Comparison of ENCODE assay signal across 18 cellular contexts in genomic region chr21:26448751-26449150, GRCh38.
DNase-seq lines count a peak whose midpoint lies in the region; ATAC-seq and TF ChIP-seq lines count a peak whose summit lies in the region.
"Had no signal": no experiment of that assay in that cellular context is flagged by ENCODE, and none has a peak within 500 bp of the region (broad histone marks: within the 10 kb centered on the region; RNA-seq: fewer than 3 reads in every experiment).

No MANE protein-coding gene starts in this region.

- no peaks in the 10 kb centered on the region for H3K36me3 ChIP-seq in GM23248 (ENCODE audit: low read depth)
- no peaks in the 10 kb centered on the region for H3K36me3 ChIP-seq in brain microvascular endothelial cell (replicated peaks)
- H3K36me3 ChIP-seq in skeletal muscle satellite cell (ENCODE audit: insufficient read depth, low read length): no peaks in the 10 kb centered on the region
- no peaks in the 10 kb centered on the region for H3K36me3 ChIP-seq in CD4-positive, alpha-beta memory T cell (ENCODE audit: insufficient read depth, low read length)
- H3K36me3 ChIP-seq: esophagus muscularis mucosa, heart right ventricle, MG63, neural progenitor cell, upper lobe of left lung had no signal

- H3K27me3 ChIP-seq in GM23248 (replicated peaks; ENCODE audit: insufficient read depth) (no peaks in the 10 kb centered on the region), brain microvascular endothelial cell (replicated peaks) (no peaks in the 10 kb centered on the region), foreskin keratinocyte (no peaks in the 10 kb centered on the region), skeletal muscle satellite cell (ENCODE audit: control insufficient read depth, insufficient read depth, low read length) (no peaks in the 10 kb centered on the region)
- H3K27me3 ChIP-seq in CD4-positive, alpha-beta memory T cell (ENCODE audit: insufficient read depth, low read length): no peaks in the 10 kb centered on the region
- H3K27me3 ChIP-seq: esophagus muscularis mucosa, heart right ventricle, MG63, neural progenitor cell, upper lobe of left lung had no signal

- H3K4me3 Mint-ChIP-seq in CD4-positive, alpha-beta memory T cell: no peak overlapping the region
- H3K4me3 Mint-ChIP-seq: brain, neural progenitor cell had no signal

- H3K4me1 ChIP-seq in GM23248 (ENCODE audit: insufficient read depth) (peaks cover 61% of the 10 kb centered on the region), foreskin keratinocyte (peaks cover 19% of the 10 kb centered on the region), skeletal muscle satellite cell (ENCODE audit: control insufficient read depth, insufficient read depth, low read length) (peaks cover 22% of the 10 kb centered on the region)
- H3K4me1 ChIP-seq in CD4-positive, alpha-beta memory T cell (ENCODE audit: insufficient read depth, low read length): no peaks in the 10 kb centered on the region
- H3K4me1 ChIP-seq: esophagus muscularis mucosa, heart right ventricle, upper lobe of left lung had no signal

- H3K9ac ChIP-seq in GM23248 (peak overlapping the region; percentile 65), skeletal muscle satellite cell (ENCODE audit: low read depth, low read length) (peak overlapping the region; percentile 42)
- H3K9ac ChIP-seq: neural progenitor cell had no signal

- peaks cover 0 to 4% (median 0%) of the 10 kb centered on the region in 8 donors for H3K9me3 Mint-ChIP-seq in CD4-positive, alpha-beta memory T cell
- H3K9me3 Mint-ChIP-seq: brain, neural progenitor cell had no signal

- POLR2A ChIA-PET in CD4-positive, alpha-beta memory T cell (lab: Charles Lee; ENCODE audit: partially characterized antibody): no interaction called here

- peaks cover 49% of the 10 kb centered on the region for H3F3A ChIP-seq in GM23248 (ENCODE audit: insufficient read depth)

- TF ChIP-seq CTCF in brain microvascular endothelial cell (IDR thresholded peaks at IDR 0.05; ENCODE audit: low read depth, low read length, missing control alignments): no peak
- TF ChIP-seq CTCF in foreskin keratinocyte (conservative IDR thresholded peaks at IDR 0.05): no peak

- peak overlapping the region; percentile 76 for H3K27ac ChIP-seq in GM23248
- peak overlapping the region; percentile 82 for H3K27ac ChIP-seq in brain microvascular endothelial cell
- peak overlapping the region; percentile 98 for H3K27ac ChIP-seq in foreskin keratinocyte
- H3K27ac ChIP-seq in CD4-positive, alpha-beta memory T cell (ENCODE audit: low read depth, low read length): no peak overlapping the region
- H3K27ac ChIP-seq: esophagus muscularis mucosa, heart right ventricle, neural progenitor cell, upper lobe of left lung had no signal

- no peaks in the 10 kb centered on the region for H3K79me2 ChIP-seq in GM23248 (ENCODE audit: insufficient read depth)

- DNase-seq in GM23248 (peak; percentile 84), brain microvascular endothelial cell (peak; percentile 43), foreskin keratinocyte (peak in 1 of 2 donors; percentile 87), NAMALWA (ENCODE audit: low spot score) (no peak), NCI-H2227 treated with DMSO at 0.1 percent for 48 hours (lab: John Stamatoyannopoulos, UW) (no peak)
- no peak for DNase-seq in CD4-positive, alpha-beta memory T cell
- DNase-seq: activated naive CD4-positive, alpha-beta T cell; GOT3; heart right ventricle; MG63; NK-92 treated with Interleukin-12 subunit alpha and Interleukin-12 subunit beta, amount 100 ng/mL, for 24 hours; stimulated activated naive CD4-positive, alpha-beta T cell; upper lobe of left lung had no signal

- no peaks in the 10 kb centered on the region for H4K20me1 ChIP-seq in GM23248 (ENCODE audit: insufficient read depth)

- CTCF ChIA-PET in CD4-positive, alpha-beta memory T cell (lab: Charles Lee; ENCODE audit: partially characterized antibody): no interaction called here

- ATAC-seq in foreskin keratinocyte (peak; percentile 90), HG03565 (IDR thresholded peaks at IDR 0.05; ENCODE audit: unreplicated experiment) (no peak)

- H3K36me3 Mint-ChIP-seq in CD4-positive, alpha-beta memory T cell: no peaks in the 10 kb centered on the region
- H3K36me3 Mint-ChIP-seq: brain, neural progenitor cell had no signal

- H3K27ac Mint-ChIP-seq in CD4-positive, alpha-beta memory T cell: no peak overlapping the region
- H3K27ac Mint-ChIP-seq: neural progenitor cell had no signal

- H3K4me2 ChIP-seq in GM23248 (ENCODE audit: unreplicated experiment) (peak overlapping the region; percentile 61), skeletal muscle satellite cell (ENCODE audit: low read length) (peak overlapping the region; percentile 65)
- H3K4me2 ChIP-seq: neural progenitor cell had no signal

- in situ Hi-C loops in GM23248 (cut with MboI) (no loop called here), brain microvascular endothelial cell (cut with HindIII; ENCODE audit: low pct_ligation_motif_present, low sequenced_read_pairs) (no loop called here)

- no peaks in the 10 kb centered on the region for H3K9me2 ChIP-seq in GM23248 (ENCODE audit: insufficient read depth)

- no peaks in the 10 kb centered on the region for H3K4me1 Mint-ChIP-seq in CD4-positive, alpha-beta memory T cell

- 37 to 43% methylated on average over 4 of the region's 4 CpGs for WGBS in GM23248 (ENCODE audit: low coverage in 1 of 2, low lambda C conversion rate in 2 of 2, missing lambda C conversion rate in 2 of 2), 2 experiments

- H2AFZ ChIP-seq in GM23248: peak overlapping the region; percentile 73
- H2AFZ ChIP-seq: neural progenitor cell had no signal

- intact Hi-C loops in CD4-positive, alpha-beta memory T cell (cut with micrococcal nuclease): no loop called here

- no peaks in the 10 kb centered on the region for H3K27me3 Mint-ChIP-seq in CD4-positive, alpha-beta memory T cell
- H3K27me3 Mint-ChIP-seq: brain had no signal

- H3K9me3 ChIP-seq in GM23248 (ENCODE audit: low read depth): no peaks in the 10 kb centered on the region
- H3K9me3 ChIP-seq in skeletal muscle satellite cell (replicated peaks; ENCODE audit: low read length): no peaks in the 10 kb centered on the region
- no peaks in the 10 kb centered on the region for H3K9me3 ChIP-seq in CD4-positive, alpha-beta memory T cell (ENCODE audit: control insufficient read depth in 1 of 2, low read length in 2 of 2)
- H3K9me3 ChIP-seq: esophagus muscularis mucosa, heart right ventricle, MG63, upper lobe of left lung had no signal

- peak overlapping the region; percentile 60 for H3K4me3 ChIP-seq in GM23248
- H3K4me3 ChIP-seq in brain microvascular endothelial cell (ENCODE audit: low read depth, low read length): no peak overlapping the region
- H3K4me3 ChIP-seq in skeletal muscle satellite cell (ENCODE audit: low read length): peak overlapping the region; percentile 45
- H3K4me3 ChIP-seq in CD4-positive, alpha-beta memory T cell (ENCODE audit: low read length in 2 of 2): no peak overlapping the region
- H3K4me3 ChIP-seq: esophagus muscularis mucosa, heart right ventricle, MG63, neural progenitor cell, upper lobe of left lung had no signal

Comparison
In these comparisons a context has a peak if more than half of its experiments do, and no peak if none do; other contexts are left out.
1. DNase-seq: peak in GM23248 (single experiment) and brain microvascular endothelial cell (single experiment); none in CD4-positive, alpha-beta memory T cell (0 of 5), NAMALWA (single experiment) and NCI-H2227 treated with DMSO at 0.1 percent for 48 hours (single experiment).
2. H3K4me3 ChIP-seq: peak in GM23248 (single experiment) and skeletal muscle satellite cell (single experiment); none in brain microvascular endothelial cell (single experiment) and CD4-positive, alpha-beta memory T cell (0 of 2).